Comparison of ENCODE assay signal across 1 cellular context in genomic region chr4:73258668-73259551, GRCh38.
A peak's percentile ranks its signal among the peaks of the same experiment; 100 is the strongest.
TF ChIP-seq lines count a peak whose summit lies in the region.

Gene ANKRD17, minus strand, starts transcription at chr4:73258798. Its CDS starts 130 bp downstream, at chr4:73258668.

TF ChIP-seq in HEK293, 187 proteins besides CTCF, POLR2A, EP300 and RAD21 (continued from another document and continues in another):
- no peak for TF ChIP-seq PRDM6 (tag by site-specific recombination; IDR thresholded peaks at IDR 0.05)
- TF ChIP-seq ZNF544 (tag by site-specific recombination; IDR thresholded peaks at IDR 0.05): no peak
- TF ChIP-seq ZNF324 (tag by site-specific recombination; IDR thresholded peaks at IDR 0.05): 0 out of 2 replicates have a peak, but pooled peaks have one; percentile 43
- no peak for TF ChIP-seq ZNF404 (tag by site-specific recombination; IDR thresholded peaks at IDR 0.05)
- peak; percentile 98 for TF ChIP-seq ZNF366 (tag by site-specific recombination; conservative IDR thresholded peaks at IDR 0.05)
- no peak for TF ChIP-seq ZNF791 (tag by site-specific recombination; IDR thresholded peaks at IDR 0.05)
- TF ChIP-seq ZBTB49 (tag by site-specific recombination; IDR thresholded peaks at IDR 0.05; ENCODE audit: low read depth): peak; percentile 94
- TF ChIP-seq ZNF24 (tag by site-specific recombination; IDR thresholded peaks at IDR 0.05): no peak
- no peak for TF ChIP-seq ZNF19 (tag by site-specific recombination; IDR thresholded peaks at IDR 0.05; ENCODE audit: low read depth)
- no peak for TF ChIP-seq ZNF560 (tag by site-specific recombination; IDR thresholded peaks at IDR 0.05; ENCODE audit: borderline replicate concordance)
- TF ChIP-seq ZNF658 (tag by site-specific recombination; IDR thresholded peaks at IDR 0.05): no peak
- no peak for TF ChIP-seq BCL6B (tag by site-specific recombination; IDR thresholded peaks at IDR 0.05)
- no peak for TF ChIP-seq TCF7L2 (IDR thresholded peaks at IDR 0.05; ENCODE audit: borderline replicate concordance, low read depth, low read length)
- peak; percentile 89 for TF ChIP-seq ZXDB (tag by site-specific recombination; IDR thresholded peaks at IDR 0.05)
- TF ChIP-seq ZNF362 (tag by site-specific recombination; IDR thresholded peaks at IDR 0.05): no peak
- peak; percentile 59 for TF ChIP-seq KLF8 (tag by site-specific recombination; IDR thresholded peaks at IDR 0.05)
- TF ChIP-seq REST (tag by site-specific recombination; IDR thresholded peaks at IDR 0.05): no peak
- no peak for TF ChIP-seq RBAK (tag by site-specific recombination; IDR thresholded peaks at IDR 0.05)
- no peak for TF ChIP-seq ZNF549 (tag by site-specific recombination; IDR thresholded peaks at IDR 0.05)
- peak; percentile 64 for TF ChIP-seq SP2 (tag by site-specific recombination; IDR thresholded peaks at IDR 0.05)
- TF ChIP-seq ZNF391 (tag by site-specific recombination; IDR thresholded peaks at IDR 0.05; ENCODE audit: borderline replicate concordance, low read depth): no peak; the same call in 1 of the 2 replicates
- TF ChIP-seq ZSCAN30 (tag by site-specific recombination; IDR thresholded peaks at IDR 0.05): peak; percentile 83; the same call in 1 of the 2 replicates
- 0 out of 2 replicates have a peak, but pooled peaks have one; percentile 33 for TF ChIP-seq KLF17 (tag by site-specific recombination; IDR thresholded peaks at IDR 0.05)
- TF ChIP-seq MZF1 (tag by site-specific recombination; IDR thresholded peaks at IDR 0.05; ENCODE audit: borderline replicate concordance): peak; percentile 17; the same call in 1 of the 2 replicates
- TF ChIP-seq ZNF426 (tag by site-specific recombination; IDR thresholded peaks at IDR 0.05): no peak
- no peak for TF ChIP-seq ZIC2 (tag by site-specific recombination; IDR thresholded peaks at IDR 0.05)
- TF ChIP-seq WT1 (tag by site-specific recombination; IDR thresholded peaks at IDR 0.05): peak; percentile 65; the same call in 1 of the 2 replicates
- no peak for TF ChIP-seq ZNF776 (tag by site-specific recombination; IDR thresholded peaks at IDR 0.05; ENCODE audit: borderline replicate concordance)
- TF ChIP-seq ZNF157 (tag by site-specific recombination; IDR thresholded peaks at IDR 0.05): no peak
- no peak for TF ChIP-seq ZNF266 (tag by site-specific recombination; IDR thresholded peaks at IDR 0.05; ENCODE audit: low read depth)
- no peak for TF ChIP-seq SCRT1 (tag by site-specific recombination; IDR thresholded peaks at IDR 0.05; ENCODE audit: borderline replicate concordance)
- TF ChIP-seq BCL11A (tag by site-specific recombination; IDR thresholded peaks at IDR 0.05; ENCODE audit: low read depth): 0 out of 2 replicates have a peak, but pooled peaks have one; percentile 21
- no peak for TF ChIP-seq ZNF248 (tag by site-specific recombination; IDR thresholded peaks at IDR 0.05)
- no peak for TF ChIP-seq ZNF174 (tag by site-specific recombination; IDR thresholded peaks at IDR 0.05)
- TF ChIP-seq ZNF423 (tag by site-specific recombination; IDR thresholded peaks at IDR 0.05): no peak
- TF ChIP-seq ZNF354C (tag by site-specific recombination; IDR thresholded peaks at IDR 0.05; ENCODE audit: borderline replicate concordance, low read depth): no peak
- TF ChIP-seq ZNF26 (tag by site-specific recombination; IDR thresholded peaks at IDR 0.05): no peak
- TF ChIP-seq ZBTB17 (tag by site-specific recombination; IDR thresholded peaks at IDR 0.05): no peak
- TF ChIP-seq ZNF639 (tag by site-specific recombination; IDR thresholded peaks at IDR 0.05): 0 out of 2 replicates have a peak, but pooled peaks have one; percentile 17
- no peak for TF ChIP-seq TRIM28 (IDR thresholded peaks at IDR 0.05; ENCODE audit: borderline replicate concordance, low read length)
- no peak; the same call in 1 of the 2 replicates for TF ChIP-seq INSM2 (tag by site-specific recombination; IDR thresholded peaks at IDR 0.05)
- TF ChIP-seq ZNF707 (tag by site-specific recombination; IDR thresholded peaks at IDR 0.05): no peak
- TF ChIP-seq ZFP37 (tag by site-specific recombination; IDR thresholded peaks at IDR 0.05): peak; percentile 78; the same call in 1 of the 2 replicates
